8 cellular contexts compared by ENCODE assay signal in the genomic region with DNA sequence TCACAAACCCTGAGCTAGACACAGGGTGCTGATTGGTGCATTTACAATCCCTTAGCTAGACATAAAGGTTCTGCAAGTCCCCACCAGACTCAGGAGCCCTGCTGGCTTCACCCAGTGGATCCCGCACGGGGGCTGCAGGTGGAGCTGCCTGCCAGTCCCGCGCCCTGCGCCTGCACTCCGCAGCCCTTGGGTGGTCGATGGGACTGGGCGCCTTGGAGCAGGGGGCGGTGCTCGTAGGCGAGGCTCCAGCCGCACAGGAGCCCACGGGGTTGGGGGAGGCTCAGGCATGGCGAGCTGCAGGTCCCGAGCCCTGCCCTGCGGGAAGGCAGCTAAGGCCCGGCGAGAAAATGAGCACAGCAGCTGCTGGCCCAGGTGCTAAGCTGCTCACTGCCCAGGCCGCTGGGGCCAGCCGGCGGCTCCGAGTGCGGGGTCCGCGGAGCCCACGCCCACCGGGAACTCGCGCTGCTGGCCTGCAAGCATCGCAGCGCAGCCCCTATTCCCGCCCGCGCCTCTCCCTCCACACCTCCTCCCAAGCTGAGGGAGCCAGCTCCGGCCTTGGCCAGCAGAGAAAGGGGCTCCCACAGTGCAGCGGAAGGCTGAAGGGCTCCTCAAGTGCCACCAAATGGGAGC.
DNase-seq lines count a peak whose midpoint lies in the region; ATAC-seq, FAIRE-seq and TF ChIP-seq lines count a peak whose summit lies in the region.
"Not testable (repeated sequence)": the region's sequence is repeated elsewhere in the genome, so short reads cannot be mapped to it uniquely, and the experiment has no call there.

No MANE protein-coding gene starts in this region.

- not testable (repeated sequence) for H2BK20ac ChIP-seq in IMR-90 (ENCODE audit: low read depth, low read length)

- intact Hi-C loops in IMR-90 (cut with micrococcal nuclease); K562 (cut with micrococcal nuclease); left ventricle myocardium inferior (cut with micrococcal nuclease); kidney (cut with DNase I); testis (cut with DNase I; ENCODE audit: low total_unique reads): not testable (repeated sequence)

- CTCF ChIA-PET in IMR-90 (lab: Yijun Ruan, JAX): not testable (repeated sequence)
- CTCF ChIA-PET in K562 (lab: Yijun Ruan, JAX; ENCODE audit: low intra/inter-chr PET ratio): interaction anchor here (0.7 kb wide), 1 partner anchor 326 kb away, joined by 3 read pairs; no protein-coding TSS in a partner anchor

- not testable (repeated sequence) for TF ChIP-seq CTCF in GM23338 (conservative IDR thresholded peaks at IDR 0.05; ENCODE audit: low read depth in 2 of 2); IMR-90 (conservative IDR thresholded peaks at IDR 0.05; ENCODE audit: low read depth, low read length); K562 (IDR thresholded peaks at IDR 0.05 in 2 of 3, conservative IDR thresholded peaks at IDR 0.05 in 1 of 3; ENCODE audit: insufficient read depth in 2 of 3, low read depth in 1 of 3, low read length in 3 of 3); choroid plexus epithelial cell (conservative IDR thresholded peaks at IDR 0.05; ENCODE audit: low read depth, low read length); left ventricle myocardium inferior (IDR thresholded peaks at IDR 0.05; ENCODE audit: borderline replicate concordance); kidney (IDR thresholded peaks at IDR 0.05; ENCODE audit: borderline replicate concordance, extremely low read depth, insufficient read depth); testis (IDR thresholded peaks at IDR 0.05)

- not testable (repeated sequence) for H3K18ac ChIP-seq in IMR-90 (ENCODE audit: low read depth, low read length)
- peak overlapping the region in 1 of 2 experiments; percentile 75 for H3K18ac ChIP-seq in mesenchymal stem cell (ENCODE audit: low read depth in 1 of 2, low read length in 2 of 2)

- not testable (repeated sequence) for H3K27ac ChIP-seq in GM23338 (ENCODE audit: low read depth); IMR-90 (ENCODE audit: insufficient read depth, low read length); K562 (ENCODE audit: extremely low read depth, low read depth, low read length); left ventricle myocardium inferior (replicated peaks); kidney (ENCODE audit: low read depth in 2 of 2, low read length in 2 of 2); mesenchymal stem cell (ENCODE audit: low read length, poor library complexity, severe bottlenecking); testis

- peak overlapping the region; percentile 27; the same call in 1 of the 2 replicates for H2AK5ac ChIP-seq in IMR-90 (ENCODE audit: low read depth, low read length)
- not testable (repeated sequence) for H2AK5ac ChIP-seq in mesenchymal stem cell (ENCODE audit: low read length, severe bottlenecking)

- H2BK120ac ChIP-seq in IMR-90 (ENCODE audit: low read depth, low read length); mesenchymal stem cell (ENCODE audit: low read depth, low read length): not testable (repeated sequence)

- TF ChIP-seq EP300 in K562 (IDR thresholded peaks at IDR 0.05; ENCODE audit: low read length): not testable (repeated sequence)

- peak overlapping the region in 1 of 2 experiments; percentile 8 for H2BK12ac ChIP-seq in mesenchymal stem cell (ENCODE audit: low read length in 2 of 2)

- not testable (repeated sequence) for H3K9me3 ChIP-seq in IMR-90 (ENCODE audit: control insufficient read depth, insufficient read depth, low read length); K562 (replicated peaks; ENCODE audit: control insufficient read depth, insufficient read depth, low read depth, low read length); kidney (ENCODE audit: control insufficient read depth in 1 of 2, low read length in 2 of 2); mesenchymal stem cell (ENCODE audit: control insufficient read depth, low read length); testis
- H3K9me3 ChIP-seq in left ventricle myocardium inferior (replicated peaks): peaks cover 23% of the 10 kb centered on the region

- H3K79me2 ChIP-seq in GM23338 (replicated peaks; ENCODE audit: insufficient read depth); K562 (ENCODE audit: control insufficient read depth, insufficient read depth, low read length): not testable (repeated sequence)

- H3K36me3 ChIP-seq in GM23338 (ENCODE audit: insufficient read depth); IMR-90 (ENCODE audit: control insufficient read depth, insufficient read depth, low read length); K562 (ENCODE audit: control insufficient read depth, insufficient read depth, low read length); left ventricle myocardium inferior; kidney (ENCODE audit: control insufficient read depth in 1 of 2, insufficient read depth in 2 of 2, low read length in 2 of 2); mesenchymal stem cell (ENCODE audit: control insufficient read depth in 1 of 2, insufficient read depth in 2 of 2, low read depth in 1 of 2, low read length in 2 of 2); testis (ENCODE audit: low read depth, missing control alignments): not testable (repeated sequence)

- not testable (repeated sequence) for H3K23ac ChIP-seq in IMR-90 (ENCODE audit: low read depth, low read length); mesenchymal stem cell (ENCODE audit: low read length in 2 of 2)

- H3K56ac ChIP-seq in IMR-90 (ENCODE audit: extremely low read depth, insufficient read depth, low read length): not testable (repeated sequence)

- WGBS in IMR-90 (ENCODE audit: extremely low coverage in 2 of 2, insufficient read length in 1 of 2), 2 experiments: 95% methylated on average over 16 of the region's 36 CpGs; no CpG with 5 or more reads in 1 of the 2 experiments
- 7% methylated on average over 24 of the region's 36 CpGs for WGBS in K562 (ENCODE audit: insufficient coverage, low coverage, missing lambda C conversion rate)
- WGBS in mesenchymal stem cell: 96% methylated on average over 36 of the region's 36 CpGs
- 36 to 62% methylated on average over 5 to 36 of the region's 36 CpGs for WGBS in testis, 2 donors

- FAIRE-seq in K562 (lab: Jason Lieb, UNC); kidney (lab: Jason Lieb, UNC): not testable (repeated sequence)

- H3K4me1 ChIP-seq in GM23338 (ENCODE audit: insufficient read depth); IMR-90 (ENCODE audit: control insufficient read depth, insufficient read depth, low read length); K562 (replicated peaks in 1 of 2; ENCODE audit: control insufficient read depth in 2 of 2, insufficient read depth in 2 of 2, low read length in 2 of 2); left ventricle myocardium inferior; kidney (ENCODE audit: control insufficient read depth in 1 of 2, insufficient read depth in 1 of 2, low read depth in 1 of 2, low read length in 2 of 2); mesenchymal stem cell (ENCODE audit: control insufficient read depth, insufficient read depth, low read depth, low read length); testis: not testable (repeated sequence)

- not testable (repeated sequence) for H3K4me3 ChIP-seq in GM23338; IMR-90 (ENCODE audit: insufficient read depth, low read depth, low read length); K562; kidney (ENCODE audit: low read length in 2 of 2); mesenchymal stem cell (ENCODE audit: insufficient read depth in 1 of 2, low read depth in 1 of 2, low read length in 2 of 2)
- H3K4me3 ChIP-seq in choroid plexus epithelial cell (ENCODE audit: low read depth, low read length) (peak overlapping the region; percentile 22), left ventricle myocardium inferior (peak overlapping the region; percentile 46), testis (peak overlapping the region; percentile 32 to 47)

- not testable (repeated sequence) for TF ChIP-seq RAD21 in IMR-90 (IDR thresholded peaks at IDR 0.05; ENCODE audit: low read length); K562 (CRISPR knock-in tag; conservative IDR thresholded peaks at IDR 0.05 in 1 of 2, IDR thresholded peaks at IDR 0.05 in 1 of 2)

- POLR2A ChIA-PET in IMR-90 (lab: Charles Lee; ENCODE audit: unreplicated experiment); K562 (lab: Yijun Ruan, JAX): not testable (repeated sequence)

- H3K4me1 Mint-ChIP-seq in GM23338: not testable (repeated sequence)

- not testable (repeated sequence) for H3K9ac ChIP-seq in IMR-90 (ENCODE audit: low read depth, low read length); K562 (ENCODE audit: insufficient read depth in 1 of 2, low read depth in 2 of 2, low read length in 2 of 2); kidney (ENCODE audit: low read length in 2 of 2); mesenchymal stem cell (ENCODE audit: low read length)

- not testable (repeated sequence) for H2AK9ac ChIP-seq in IMR-90 (replicated peaks; ENCODE audit: low read depth, low read length, poor library complexity)

- H3K9me2 ChIP-seq in GM23338 (ENCODE audit: insufficient read depth): not testable (repeated sequence)

- H3K36me3 Mint-ChIP-seq in GM23338 (ENCODE audit: low read depth): not testable (repeated sequence)

- not testable (repeated sequence) for H3K4me2 ChIP-seq in GM23338; IMR-90 (ENCODE audit: low read depth, low read length); K562 (ENCODE audit: insufficient read depth, low read length); mesenchymal stem cell (ENCODE audit: low read length, poor library complexity, severe bottlenecking)

- not testable (repeated sequence) for H2BK15ac ChIP-seq in IMR-90 (ENCODE audit: low read depth, low read length)
- H2BK15ac ChIP-seq in mesenchymal stem cell (ENCODE audit: low read depth, poor library complexity, severe bottlenecking): peak overlapping the region; percentile 28

- not testable (repeated sequence) for H3K27me3 Mint-ChIP-seq in GM23338 (ENCODE audit: insufficient read depth, low read depth, poor library complexity)

- not testable (repeated sequence) for H4K91ac ChIP-seq in IMR-90 (ENCODE audit: insufficient read depth, low read depth, low read length)
- peak overlapping the region; percentile 68 for H4K91ac ChIP-seq in mesenchymal stem cell (ENCODE audit: low read length)

- H3K9me1 ChIP-seq in IMR-90 (ENCODE audit: insufficient read depth, low read length); K562 (ENCODE audit: control insufficient read depth, insufficient read depth, low read length): not testable (repeated sequence)

- in situ Hi-C loops in IMR-90 (cut with MboI; ENCODE audit: low sequenced_read_pairs); K562 (cut with MboI): not testable (repeated sequence)

- not testable (repeated sequence) for H3K4me3 Mint-ChIP-seq in GM23338

- H3K4ac ChIP-seq in IMR-90 (ENCODE audit: low read depth, low read length): not testable (repeated sequence)
- peak overlapping the region in 1 of 2 experiments; percentile 35 for H3K4ac ChIP-seq in mesenchymal stem cell (ENCODE audit: low read depth in 1 of 2, low read length in 2 of 2)

- not testable (repeated sequence) for H3K9me3 Mint-ChIP-seq in GM23338

- not testable (repeated sequence) for H3K79me1 ChIP-seq in IMR-90 (ENCODE audit: low read depth in 1 of 2, low read length in 2 of 2); mesenchymal stem cell (replicated peaks; ENCODE audit: low read length, poor library complexity, severe bottlenecking)

- dilution Hi-C loops in IMR-90 (cut with HindIII; ENCODE audit: low sequenced_read_pairs, unreplicated experiment): not testable (repeated sequence)

- not testable (repeated sequence) for H3K27ac Mint-ChIP-seq in GM23338

- not testable (repeated sequence) for TF ChIP-seq POLR2A in IMR-90 (IDR thresholded peaks at IDR 0.05; ENCODE audit: low read depth, low read length); K562 (conservative IDR thresholded peaks at IDR 0.05); testis (IDR thresholded peaks at IDR 0.05)

- not testable (repeated sequence) for H4K8ac ChIP-seq in IMR-90 (ENCODE audit: low read depth in 2 of 2, low read length in 2 of 2); mesenchymal stem cell (ENCODE audit: low read length)

- H3K14ac ChIP-seq in IMR-90 (replicated peaks; ENCODE audit: low read depth, low read length); mesenchymal stem cell (ENCODE audit: low read length in 2 of 2): not testable (repeated sequence)

- H2BK5ac ChIP-seq in IMR-90 (ENCODE audit: low read depth, low read length, poor library complexity, severe bottlenecking): peak overlapping the region; percentile 2
- H2BK5ac ChIP-seq in mesenchymal stem cell (ENCODE audit: low read depth, low read length, poor library complexity, severe bottlenecking): not testable (repeated sequence)

- peak; percentile 24 for DNase-seq in GM23338 (ENCODE audit: low spot score)
- DNase-seq in IMR-90; K562 (ENCODE audit: extremely low read depth in 1 of 4, low spot score in 3 of 4); choroid plexus epithelial cell (ENCODE audit: low read depth); left ventricle myocardium inferior; mesenchymal stem cell: not testable (repeated sequence)
- peak; percentile 65 for DNase-seq in kidney
- peak; percentile 18 for DNase-seq in testis

- H3K27me3 ChIP-seq in GM23338 (ENCODE audit: insufficient read depth); IMR-90 (ENCODE audit: control insufficient read depth, insufficient read depth, low read length); K562 (ENCODE audit: control insufficient read depth in 2 of 2, insufficient read depth in 2 of 2, low read length in 2 of 2); left ventricle myocardium inferior (ENCODE audit: low read depth); mesenchymal stem cell (ENCODE audit: control insufficient read depth in 1 of 2, insufficient read depth in 1 of 2, low read length in 2 of 2); testis: not testable (repeated sequence)

- H2AFZ ChIP-seq in GM23338 (peak overlapping the region; percentile 88), K562 (ENCODE audit: low read depth, low read length) (0 out of 2 replicates have a peak overlapping the region, but pooled peaks have one; percentile 24)
- H2AFZ ChIP-seq in IMR-90 (replicated peaks; ENCODE audit: low read length, poor library complexity); mesenchymal stem cell (ENCODE audit: low read depth, low read length): not testable (repeated sequence)

- ATAC-seq in GM23338: peak; percentile 48
- ATAC-seq in IMR-90 (ENCODE audit: low read depth): not testable (repeated sequence)
- peak; percentile 23; the same call in 1 of the 3 replicates for ATAC-seq in K562

- H3F3A ChIP-seq in GM23338 (replicated peaks; ENCODE audit: low read depth): not testable (repeated sequence)

- not testable (repeated sequence) for BruUV-seq in IMR-90 (replicated peaks; lab: Mats Ljungman, UMichigan); K562 (replicated peaks; lab: Mats Ljungman, UMichigan)

- not testable (repeated sequence) for H4K20me1 ChIP-seq in GM23338 (replicated peaks; ENCODE audit: insufficient read depth); IMR-90 (ENCODE audit: insufficient read depth, low read length); K562 (replicated peaks; ENCODE audit: control insufficient read depth, insufficient read depth, low read length)

- not testable (repeated sequence) for H4K5ac ChIP-seq in IMR-90 (ENCODE audit: low read depth, low read length)
